13 cellular contexts compared by ENCODE assay signal in the genomic region with DNA sequence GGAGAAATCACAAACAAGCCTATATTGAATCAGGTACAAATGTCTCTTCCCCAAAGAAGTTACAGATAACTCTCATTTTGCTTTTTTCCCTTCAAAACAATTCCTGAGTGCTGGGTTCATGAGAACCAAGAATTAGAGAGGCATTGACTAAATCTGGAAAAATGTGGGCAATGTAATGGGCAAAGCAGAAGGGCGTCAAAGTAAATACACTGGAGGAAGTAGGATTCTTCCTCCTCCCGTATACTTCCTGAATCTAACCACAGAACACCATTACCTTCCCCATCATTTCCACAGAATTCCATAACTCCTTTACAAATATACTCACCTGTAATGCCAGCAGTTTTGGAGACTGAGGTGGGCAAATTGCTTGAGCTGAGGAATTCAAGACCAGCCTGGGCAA. TPM values are rescaled to one million over a fixed set of nuclear protein-coding genes. Genes with fewer than 3 reads are reported as not detected.
DNase-seq lines count a peak whose midpoint lies in the region; ATAC-seq and TF ChIP-seq lines count a peak whose summit lies in the region.
"Had no signal": no experiment of that assay in that cellular context is flagged by ENCODE, and none has a peak within 500 bp of the region (broad histone marks: within the 10 kb centered on the region; RNA-seq: fewer than 3 reads in every experiment).

No MANE protein-coding gene starts in this region.

- no peaks in the 10 kb centered on the region for H3K9me3 Mint-ChIP-seq in dendritic cell treated with granulocyte-macrophage colony-stimulating factor and Interleukin-4, amounts not matched to agents 40 ng/mL and 50 ng/mL, for 4 days
- no peaks in the 10 kb centered on the region for H3K9me3 Mint-ChIP-seq in mesothelial cell of epicardium
- H3K9me3 Mint-ChIP-seq: activated CD4-positive, alpha-beta memory T cell treated with anti-CD3 and anti-CD28 coated beads, Interleukin-2, amount 10 ng/mL, durations not matched to agents 7 days and 5 days; CD8-positive, alpha-beta T cell had no signal

- peaks cover 48% of the 10 kb centered on the region for H3K4me1 Mint-ChIP-seq in dendritic cell treated with granulocyte-macrophage colony-stimulating factor and Interleukin-4, amounts not matched to agents 40 ng/mL and 50 ng/mL, for 4 days (ENCODE audit: low read depth)
- H3K4me1 Mint-ChIP-seq in mesothelial cell of epicardium: peaks cover 35% of the 10 kb centered on the region

- peaks cover 8% of the 10 kb centered on the region for H3K36me3 Mint-ChIP-seq in dendritic cell treated with granulocyte-macrophage colony-stimulating factor and Interleukin-4, amounts not matched to agents 40 ng/mL and 50 ng/mL, for 4 days (ENCODE audit: low read depth)
- H3K36me3 Mint-ChIP-seq in mesothelial cell of epicardium: no peaks in the 10 kb centered on the region
- H3K36me3 Mint-ChIP-seq: CD8-positive, alpha-beta T cell had no signal

- no peak for TF ChIP-seq CTCF in mesothelial cell of epicardium (IDR thresholded peaks at IDR 0.05; ENCODE audit: unreplicated experiment)

- ATAC-seq in HG02840 (IDR thresholded peaks at IDR 0.05; ENCODE audit: low FRiP score, unreplicated experiment): no peak
- ATAC-seq in HG03159 (IDR thresholded peaks at IDR 0.05; ENCODE audit: unreplicated experiment): no peak
- ATAC-seq in HG03521 (IDR thresholded peaks at IDR 0.05; ENCODE audit: unreplicated experiment): no peak
- ATAC-seq: CD8-positive, alpha-beta T cell; stimulated activated naive CD8-positive, alpha-beta T cell treated with anti-CD3 and anti-CD28 coated beads, Interleukin-15, Interleukin-2, amounts not matched to agents 100 U/mL and 50 U/mL, for 24 hours had no signal

- H3K27ac Mint-ChIP-seq in dendritic cell treated with granulocyte-macrophage colony-stimulating factor and Interleukin-4, amounts not matched to agents 40 ng/mL and 50 ng/mL, for 4 days: peak overlapping the region; percentile 56
- peak overlapping the region; percentile 68 for H3K27ac Mint-ChIP-seq in mesothelial cell of epicardium
- H3K27ac Mint-ChIP-seq: activated CD4-positive, alpha-beta memory T cell treated with anti-CD3 and anti-CD28 coated beads, Interleukin-2, amount 10 ng/mL, durations not matched to agents 7 days and 5 days; CD8-positive, alpha-beta T cell had no signal

- DNase-seq in CD1c-positive myeloid dendritic cell (ENCODE audit: extremely low spot score) (peak; percentile 46), NCI-H226 (peak; percentile 82), mesothelial cell of epicardium (ENCODE audit: low spot score in 2 of 2, unreplicated experiment in 2 of 2) (no peak), activated gamma-delta T cell (lab: John Stamatoyannopoulos, UW) (no peak)
- DNase-seq: activated CD4-positive, alpha-beta memory T cell treated with anti-CD3 and anti-CD28 coated beads, Interleukin-2, amount 10 ng/mL, durations not matched to agents 7 days and 5 days; activated gamma-delta T cell treated with Interleukin-2 at 50 U/mL for 16 hours; CD8-positive, alpha-beta T cell; NCI-H510A treated with DMSO at 0.1 percent for 48 hours; stimulated activated naive CD8-positive, alpha-beta T cell treated with anti-CD3 and anti-CD28 coated beads, Interleukin-15, Interleukin-2, amounts not matched to agents 100 U/mL and 50 U/mL, for 24 hours had no signal

- intact Hi-C loops in dendritic cell treated with granulocyte-macrophage colony-stimulating factor and Interleukin-4, amounts not matched to agents 40 ng/mL and 50 ng/mL, for 4 days (cut with micrococcal nuclease): no loop called here

- H3K27me3 Mint-ChIP-seq in dendritic cell treated with granulocyte-macrophage colony-stimulating factor and Interleukin-4, amounts not matched to agents 40 ng/mL and 50 ng/mL, for 4 days: no peaks in the 10 kb centered on the region
- peaks cover 1% of the 10 kb centered on the region for H3K27me3 Mint-ChIP-seq in mesothelial cell of epicardium (ENCODE audit: low read depth)

- no peak overlapping the region for H3K4me3 Mint-ChIP-seq in dendritic cell treated with granulocyte-macrophage colony-stimulating factor and Interleukin-4, amounts not matched to agents 40 ng/mL and 50 ng/mL, for 4 days
- H3K4me3 Mint-ChIP-seq in mesothelial cell of epicardium: no peak overlapping the region
- H3K4me3 Mint-ChIP-seq: activated CD4-positive, alpha-beta memory T cell treated with anti-CD3 and anti-CD28 coated beads, Interleukin-2, amount 10 ng/mL, durations not matched to agents 7 days and 5 days; CD8-positive, alpha-beta T cell had no signal

RNA-seq across cellular contexts. Expression of a gene that starts 3.0 kb away (rescaled TPM):
- 78.0 to 89.3 TPM (median 84.3 TPM) in 3 replicates for total RNA-seq in mesothelial cell of epicardium

RNA-seq across cellular contexts. Expression of a gene that starts 30.6 kb away (rescaled TPM):
- 2.2 to 2.9 TPM (median 2.9 TPM) in 3 replicates for total RNA-seq in mesothelial cell of epicardium

RNA-seq across cellular contexts. Expression of a gene that starts 50.2 kb away (rescaled TPM):
- 5.7 to 6.0 TPM (median 5.7 TPM) in 3 replicates for total RNA-seq in mesothelial cell of epicardium

Comparison
In these comparisons a context has a peak if more than half of its experiments do, and no peak if none do; other contexts are left out.
1. DNase-seq: peak in CD1c-positive myeloid dendritic cell (single experiment) and NCI-H226 (single experiment); none in mesothelial cell of epicardium (0 of 2) and activated gamma-delta T cell (single experiment).